ENCODE assay signal across 10 cellular contexts in genomic region chr11:36356201-36356600, GRCh38.
DNase-seq lines count a peak whose midpoint lies in the region; ATAC-seq and TF ChIP-seq lines count a peak whose summit lies in the region.
"Had no signal": no experiment of that assay in that cellular context is flagged by ENCODE, and none has a peak within 500 bp of the region (broad histone marks: within the 10 kb centered on the region; RNA-seq: fewer than 3 reads in every experiment).

No MANE protein-coding gene starts in this region.

- intact Hi-C loops in OCI-LY7 (cut with micrococcal nuclease; ENCODE audit: unreplicated experiment) = loop anchor here (5.0 kb wide), 2 partner anchors 64 to 136 kb away; no protein-coding TSS in a partner anchor

- H3K27ac Mint-ChIP-seq in stimulated activated naive CD8-positive, alpha-beta T cell treated with anti-CD3 and anti-CD28 coated beads, Interleukin-15, Interleukin-2, amounts not matched to agents 100 ng/mL and 50 ng/mL, for 24 hours = peak overlapping the region; percentile 13

- CTCF ChIA-PET in OCI-LY7 (lab: Charles Lee; ENCODE audit: unreplicated experiment) = no interaction called here

- H3K36me3 Mint-ChIP-seq in stimulated activated naive CD8-positive, alpha-beta T cell treated with anti-CD3 and anti-CD28 coated beads, Interleukin-15, Interleukin-2, amounts not matched to agents 100 ng/mL and 50 ng/mL, for 24 hours (ENCODE audit: low read depth) = no peaks in the 10 kb centered on the region

- H3K4me1 Mint-ChIP-seq in stimulated activated naive CD8-positive, alpha-beta T cell treated with anti-CD3 and anti-CD28 coated beads, Interleukin-15, Interleukin-2, amounts not matched to agents 100 ng/mL and 50 ng/mL, for 24 hours (ENCODE audit: low read depth) = peaks cover 72% of the 10 kb centered on the region

- no peaks in the 10 kb centered on the region for H3K9me3 Mint-ChIP-seq in stimulated activated naive CD8-positive, alpha-beta T cell treated with anti-CD3 and anti-CD28 coated beads, Interleukin-15, Interleukin-2, amounts not matched to agents 100 ng/mL and 50 ng/mL, for 24 hours

- H3K27ac ChIP-seq in OCI-LY7 (ENCODE audit: low read depth, low read length, poor library complexity, severe bottlenecking) = peak overlapping the region; percentile 27

- POLR2A ChIA-PET in OCI-LY7 (lab: Charles Lee) = interaction anchor here (0.7 kb wide), 1 partner anchor 9 kb away, joined by 4 read pairs; no protein-coding TSS in a partner anchor

- peak overlapping the region; percentile 6 for H3K4me3 ChIP-seq in OCI-LY7 (ENCODE audit: low read depth, low read length, poor library complexity, severe bottlenecking)
- H3K4me3 ChIP-seq: heart left ventricle had no signal

- H3K4me3 Mint-ChIP-seq in stimulated activated naive CD8-positive, alpha-beta T cell treated with anti-CD3 and anti-CD28 coated beads, Interleukin-15, Interleukin-2, amounts not matched to agents 100 ng/mL and 50 ng/mL, for 24 hours = no peak overlapping the region

- H3K36me3 ChIP-seq in OCI-LY7 (ENCODE audit: insufficient read depth, low read length) = no peaks in the 10 kb centered on the region
- H3K36me3 ChIP-seq: heart left ventricle had no signal

- DNase-seq in stimulated activated naive CD8-positive, alpha-beta T cell treated with anti-CD3 and anti-CD28 coated beads, Interleukin-15, Interleukin-2, amounts not matched to agents 100 U/mL and 50 U/mL, for 24 hours = no peak
- peak; percentile 64 for DNase-seq in OCI-LY7 (ENCODE audit: low spot score)
- no peak for DNase-seq in NCI-H128 (lab: John Stamatoyannopoulos, UW; ENCODE audit: unreplicated experiment)
- DNase-seq in SHP77 (lab: John Stamatoyannopoulos, UW) = no peak
- no peak for DNase-seq in foreskin melanocyte
- no peak for DNase-seq in hippocampal formation (lab: John Stamatoyannopoulos, UW)
- DNase-seq: C1 segment of cervical spinal cord had no signal

- TF ChIP-seq CTCF in OCI-LY7 (conservative IDR thresholded peaks at IDR 0.05; ENCODE audit: low read length) = no peak

- H2AFZ ChIP-seq in OCI-LY7 (ENCODE audit: low read length) = peak overlapping the region; percentile 35; the same call in 1 of the 2 replicates

- H3K9me2 ChIP-seq in OCI-LY7 (ENCODE audit: insufficient read depth, low read length) = no peaks in the 10 kb centered on the region

- H3K4me2 ChIP-seq in OCI-LY7 (ENCODE audit: low read length) = peak overlapping the region; percentile 57

- no TSS peak for BruUV-seq in OCI-LY7 (replicated peaks; lab: Mats Ljungman, UMichigan)

- H4K20me1 ChIP-seq in OCI-LY7 (ENCODE audit: insufficient read depth, low read length) = no peaks in the 10 kb centered on the region

- H3K9me3 ChIP-seq in OCI-LY7 (ENCODE audit: low read length) = no peaks in the 10 kb centered on the region
- H3K9me3 ChIP-seq: heart left ventricle had no signal

- peaks cover 75% of the 10 kb centered on the region for H3K4me1 ChIP-seq in OCI-LY7 (ENCODE audit: insufficient read depth, low read length, poor library complexity, severe bottlenecking)

- H3K79me2 ChIP-seq in OCI-LY7 (ENCODE audit: insufficient read depth, low read depth, low read length) = no peaks in the 10 kb centered on the region

- no peak for ATAC-seq in stimulated activated naive CD8-positive, alpha-beta T cell treated with anti-CD3 and anti-CD28 coated beads, Interleukin-15, Interleukin-2, amounts not matched to agents 100 U/mL and 50 U/mL, for 24 hours
- ATAC-seq in HG02938 (IDR thresholded peaks at IDR 0.05; ENCODE audit: unreplicated experiment) = peak; percentile 46
- ATAC-seq: heart left ventricle had no signal

- H3K27me3 Mint-ChIP-seq in stimulated activated naive CD8-positive, alpha-beta T cell treated with anti-CD3 and anti-CD28 coated beads, Interleukin-15, Interleukin-2, amounts not matched to agents 100 ng/mL and 50 ng/mL, for 24 hours = peaks cover 37% of the 10 kb centered on the region
